ENCODE assay signal across 9 cellular contexts in the genomic region with DNA sequence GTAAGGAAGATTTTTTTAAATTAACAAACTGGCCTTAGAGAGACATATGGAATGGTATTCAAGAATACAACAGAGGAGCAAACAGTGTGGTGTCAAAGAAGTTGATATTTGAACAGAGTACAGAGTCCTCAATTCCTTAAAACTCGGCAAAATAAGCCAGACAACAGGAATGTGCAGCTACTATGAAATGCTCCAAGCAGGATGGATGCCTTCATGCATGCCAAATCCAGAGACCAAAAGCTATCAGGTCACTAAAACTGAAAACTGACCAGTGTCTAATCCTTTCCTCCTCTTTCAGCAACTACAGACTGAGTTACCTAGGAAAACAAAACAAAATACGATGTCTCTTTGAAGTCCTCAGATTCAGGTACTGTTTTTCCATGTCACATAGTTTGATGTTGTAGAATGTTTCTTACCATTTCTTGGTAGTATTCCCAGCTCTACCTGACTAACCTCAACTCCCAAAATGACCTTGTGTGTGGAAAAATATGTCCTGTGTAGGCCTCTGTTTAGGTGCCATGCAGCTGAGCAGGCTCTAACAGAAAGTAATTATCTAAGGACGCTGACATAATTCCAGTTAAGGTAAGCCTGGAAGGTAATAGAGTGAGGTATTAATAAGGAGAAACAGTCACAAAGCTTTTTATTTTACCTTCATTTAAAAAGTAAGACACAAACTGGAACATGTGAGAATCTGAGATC. TPM values are rescaled to one million over a fixed set of nuclear protein-coding genes. Genes with fewer than 3 reads are reported as not detected.
DNase-seq lines count a peak whose midpoint lies in the region; ATAC-seq, FAIRE-seq and TF ChIP-seq lines count a peak whose summit lies in the region.
"Had no signal": no experiment of that assay in that cellular context is flagged by ENCODE, and none has a peak within 500 bp of the region (broad histone marks: within the 10 kb centered on the region; RNA-seq: fewer than 3 reads in every experiment).

No MANE protein-coding gene starts in this region.

- peaks cover 12% of the 10 kb centered on the region for H4K20me1 ChIP-seq in K562 (replicated peaks; ENCODE audit: control insufficient read depth, insufficient read depth, low read length)

- H3K4me1 Mint-ChIP-seq in mesothelial cell of epicardium, result peaks cover 52% of the 10 kb centered on the region

- FAIRE-seq in K562 (lab: Jason Lieb, UNC), result no peak

- in situ Hi-C loops in K562 (cut with MboI), result no loop called here

- 51% methylated on average over 3 of the region's 3 CpGs for WGBS in K562 (ENCODE audit: insufficient coverage, low coverage, missing lambda C conversion rate)

- intact Hi-C loops in K562 (cut with micrococcal nuclease), result no loop called here

- H3K79me2 ChIP-seq in K562 (ENCODE audit: control insufficient read depth, insufficient read depth, low read length), result peaks cover 99% of the 10 kb centered on the region

- H3K9me1 ChIP-seq in K562 (ENCODE audit: control insufficient read depth, insufficient read depth, low read length), result peaks cover 4% of the 10 kb centered on the region

- peak overlapping the region; percentile 92 for H3K27ac Mint-ChIP-seq in mesothelial cell of epicardium

- H3K36me3 ChIP-seq in K562 (ENCODE audit: control insufficient read depth, insufficient read depth, low read length), result peaks cover 5% of the 10 kb centered on the region; the same call in 2 of the 3 replicates

- no peaks in the 10 kb centered on the region for H3K27me3 ChIP-seq in K562 (ENCODE audit: control insufficient read depth in 2 of 2, insufficient read depth in 2 of 2, low read length in 2 of 2)

- DNase-seq in EH (ENCODE audit: low read depth) (peak; percentile 51), K562 (ENCODE audit: extremely low read depth in 1 of 4, low spot score in 3 of 4) (no peak), mesothelial cell of epicardium (ENCODE audit: low spot score in 2 of 2, unreplicated experiment in 2 of 2) (no peak), T-helper 1 cell (no peak), foreskin fibroblast (no peak), HK-2 (ENCODE audit: unreplicated experiment) (no peak), GM19238 (ENCODE audit: insufficient read length, low spot score) (no peak)
- DNase-seq: activated gamma-delta T cell had no signal

- H3K4me1 ChIP-seq in K562 (replicated peaks in 1 of 2; ENCODE audit: control insufficient read depth in 2 of 2, insufficient read depth in 2 of 2, low read length in 2 of 2), result peaks cover 25 to 28% of the 10 kb centered on the region in 2 experiments; a peak in 4 of 5 replicates

- peaks cover 2% of the 10 kb centered on the region for H3K36me3 Mint-ChIP-seq in mesothelial cell of epicardium

- BruUV-seq in K562 (replicated peaks; lab: Mats Ljungman, UMichigan), result no TSS peak

- H3K4me2 ChIP-seq in K562 (ENCODE audit: insufficient read depth, low read length), result peak overlapping the region; percentile 42; the same call in 1 of the 2 replicates

- ATAC-seq in HG03039 (IDR thresholded peaks at IDR 0.05; ENCODE audit: unreplicated experiment) (peak; percentile 6), K562 (peak; percentile 44)

- TF ChIP-seq CTCF in K562 (IDR thresholded peaks at IDR 0.05 in 2 of 3, conservative IDR thresholded peaks at IDR 0.05 in 1 of 3; ENCODE audit: insufficient read depth in 2 of 3, low read depth in 1 of 3, low read length in 3 of 3), result no peak
- no peak for TF ChIP-seq CTCF in mesothelial cell of epicardium (IDR thresholded peaks at IDR 0.05; ENCODE audit: unreplicated experiment)
- no peak for TF ChIP-seq CTCF in foreskin fibroblast (IDR thresholded peaks at IDR 0.05; ENCODE audit: low read depth, low read length)

- no peak for TF ChIP-seq POLR2A in K562 (conservative IDR thresholded peaks at IDR 0.05)

- no peak overlapping the region for H3K4me3 ChIP-seq in K562
- no peak overlapping the region for H3K4me3 ChIP-seq in foreskin fibroblast (ENCODE audit: low read depth in 1 of 2, low read length in 2 of 2)

- H3K9me3 Mint-ChIP-seq in mesothelial cell of epicardium, result no peaks in the 10 kb centered on the region

- no peak overlapping the region for H3K4me3 Mint-ChIP-seq in mesothelial cell of epicardium

- no peak overlapping the region for H2AFZ ChIP-seq in K562 (ENCODE audit: low read depth, low read length)

- no peak for TF ChIP-seq RAD21 in K562 (CRISPR knock-in tag; conservative IDR thresholded peaks at IDR 0.05 in 1 of 2, IDR thresholded peaks at IDR 0.05 in 1 of 2)

- POLR2A ChIA-PET in K562 (lab: Yijun Ruan, JAX), result interaction anchor here (1.0 to 1.6 kb wide), 5 partner anchors 8 to 209 kb away, joined by 3 to 6 read pairs (median 3); no protein-coding TSS in a partner anchor

- H3K9me3 ChIP-seq in K562 (replicated peaks; ENCODE audit: control insufficient read depth, insufficient read depth, low read depth, low read length), result no peaks in the 10 kb centered on the region

- peak overlapping the region; percentile 44; the same call in 2 of the 3 replicates for H3K27ac ChIP-seq in K562 (ENCODE audit: extremely low read depth, low read depth, low read length)

- CTCF ChIA-PET in K562 (lab: Yijun Ruan, JAX; ENCODE audit: low intra/inter-chr PET ratio), result no interaction called here

- no peak for TF ChIP-seq EP300 in K562 (IDR thresholded peaks at IDR 0.05; ENCODE audit: low read length)

- no peaks in the 10 kb centered on the region for H3K27me3 Mint-ChIP-seq in mesothelial cell of epicardium (ENCODE audit: low read depth)

- H3K9ac ChIP-seq in K562 (ENCODE audit: insufficient read depth in 1 of 2, low read depth in 2 of 2, low read length in 2 of 2), result peak overlapping the region in 1 of 2 experiments; percentile 36; a peak in 1 of 4 replicates

TF ChIP-seq in K562, 482 proteins besides CTCF, POLR2A, EP300 and RAD21:
- TF ChIP-seq ZFX (CRISPR knock-in tag; IDR thresholded peaks at IDR 0.05) (peak; percentile 33; the same call in 1 of the 2 replicates), PHF8 (IDR thresholded peaks at IDR 0.05; ENCODE audit: borderline replicate concordance, low read length) (no peak)
TF ChIP-seq in K562: peak in this region for 1.

RNA-seq across cellular contexts. Expression of gene TBL1XR1, which starts 46.9 kb away (rescaled TPM):
- 113 and 226 TPM in 2 replicates for total RNA-seq in K562 (2011; cell fraction: chromatin; rRNA removed; ENCODE audit: low replicate concordance)
- 55.0 and 70.3 TPM in 2 replicates for total RNA-seq in K562 (2011; cell fraction: nucleolus; rRNA removed)
- total RNA-seq in K562 (2011; cell fraction: nucleoplasm; rRNA removed), result 125 and 183 TPM in 2 replicates
- total RNA-seq in K562 (2014; rRNA removed) (56.6 and 68.6 TPM in 2 replicates), K562 (2014; rRNA removed; fragmentation: Illumina TruSeq; extraction: Trizol) (110 and 132 TPM in 2 replicates), K562 (2015; rRNA removed; fragmentation: Illumina TruSeq; extraction: Trizol) (74.0 and 83.3 TPM in 2 replicates), K562 (2021) (125 and 150 TPM in 2 replicates), mesothelial cell of epicardium (226 to 243 TPM (median 239 TPM) in 3 replicates)
- polyA plus RNA-seq in K562 (2011; rRNA removed) (129 and 171 TPM in 2 replicates), K562 (2014; fragmentation: Illumina TruSeq; extraction: Trizol) (36.6 and 37.2 TPM in 2 replicates), K562 (2014; fragmentation: Nextera tagmentation; extraction: Ambion mirVana) (10 to 100 TPM; 19.6 to 90.2 TPM), K562 (2014; rRNA removed) (36.7 and 39.9 TPM in 2 replicates)
- 42.5 and 49.5 TPM in 2 replicates for polyA plus RNA-seq in K562 (2011; cell fraction: cytosol; rRNA removed)
- 154 and 172 TPM in 2 replicates for polyA plus RNA-seq in K562 (2011; cell fraction: nucleus; rRNA removed)
- polyA plus RNA-seq in K562 (2012), result 19.3 and 54.6 TPM in 2 replicates
- 706 and 847 TPM in 2 replicates for polyA minus RNA-seq in K562 (2011; rRNA and poly(A)+ RNA removed)
- polyA minus RNA-seq in K562 (2011; cell fraction: cytosol; rRNA and poly(A)+ RNA removed), result 193 and 353 TPM in 2 replicates
- polyA minus RNA-seq in K562 (2011; cell fraction: nucleus; rRNA and poly(A)+ RNA removed), result 137 and 171 TPM in 2 replicates
